ENCODE assay signal across 8 cellular contexts in genomic region chr2:218568190-218569037, GRCh38. TPM values are rescaled to one million over a fixed set of nuclear protein-coding genes. Genes with fewer than 3 reads are reported as not detected.
DNase-seq lines count a peak whose midpoint lies in the region; ATAC-seq and TF ChIP-seq lines count a peak whose summit lies in the region.

A gene with protein sequence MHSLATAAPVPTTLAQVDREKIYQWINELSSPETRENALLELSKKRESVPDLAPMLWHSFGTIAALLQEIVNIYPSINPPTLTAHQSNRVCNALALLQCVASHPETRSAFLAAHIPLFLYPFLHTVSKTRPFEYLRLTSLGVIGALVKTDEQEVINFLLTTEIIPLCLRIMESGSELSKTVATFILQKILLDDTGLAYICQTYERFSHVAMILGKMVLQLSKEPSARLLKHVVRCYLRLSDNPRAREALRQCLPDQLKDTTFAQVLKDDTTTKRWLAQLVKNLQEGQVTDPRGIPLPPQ (plus strand): TSS chr2:218568839. CDS start chr2:218568955, 116 bp downstream.
A gene with protein sequence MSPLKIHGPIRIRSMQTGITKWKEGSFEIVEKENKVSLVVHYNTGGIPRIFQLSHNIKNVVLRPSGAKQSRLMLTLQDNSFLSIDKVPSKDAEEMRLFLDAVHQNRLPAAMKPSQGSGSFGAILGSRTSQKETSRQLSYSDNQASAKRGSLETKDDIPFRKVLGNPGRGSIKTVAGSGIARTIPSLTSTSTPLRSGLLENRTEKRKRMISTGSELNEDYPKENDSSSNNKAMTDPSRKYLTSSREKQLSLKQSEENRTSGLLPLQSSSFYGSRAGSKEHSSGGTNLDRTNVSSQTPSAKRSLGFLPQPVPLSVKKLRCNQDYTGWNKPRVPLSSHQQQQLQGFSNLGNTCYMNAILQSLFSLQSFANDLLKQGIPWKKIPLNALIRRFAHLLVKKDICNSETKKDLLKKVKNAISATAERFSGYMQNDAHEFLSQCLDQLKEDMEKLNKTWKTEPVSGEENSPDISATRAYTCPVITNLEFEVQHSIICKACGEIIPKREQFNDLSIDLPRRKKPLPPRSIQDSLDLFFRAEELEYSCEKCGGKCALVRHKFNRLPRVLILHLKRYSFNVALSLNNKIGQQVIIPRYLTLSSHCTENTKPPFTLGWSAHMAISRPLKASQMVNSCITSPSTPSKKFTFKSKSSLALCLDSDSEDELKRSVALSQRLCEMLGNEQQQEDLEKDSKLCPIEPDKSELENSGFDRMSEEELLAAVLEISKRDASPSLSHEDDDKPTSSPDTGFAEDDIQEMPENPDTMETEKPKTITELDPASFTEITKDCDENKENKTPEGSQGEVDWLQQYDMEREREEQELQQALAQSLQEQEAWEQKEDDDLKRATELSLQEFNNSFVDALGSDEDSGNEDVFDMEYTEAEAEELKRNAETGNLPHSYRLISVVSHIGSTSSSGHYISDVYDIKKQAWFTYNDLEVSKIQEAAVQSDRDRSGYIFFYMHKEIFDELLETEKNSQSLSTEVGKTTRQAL (minus strand): TSS chr2:218568351. CDS start chr2:218558653, 9,698 bp downstream.

- peak within 1 kb of the TSS; percentile 96 for H3K4me3 ChIP-seq in Jurkat, Clone E6-1 (ENCODE audit: low read length)
- H3K4me3 ChIP-seq in PC-9 (peak within 1 kb of the TSS; percentile 90), epithelial cell of proximal tubule (ENCODE audit: low read depth, low read length) (peak within 1 kb of the TSS; percentile 77), mucosa of rectum (ENCODE audit: low read length in 2 of 2) (peak within 1 kb of the TSS; percentile 86 to 94)

- peaks cover 82% of the 10 kb centered on the region for H3K79me2 ChIP-seq in PC-9 (ENCODE audit: low read depth)

- H3K4me1 ChIP-seq in PC-9 (replicated peaks; ENCODE audit: insufficient read depth) (peaks cover 29% of the 10 kb centered on the region), mucosa of rectum (ENCODE audit: control insufficient read depth in 2 of 2, insufficient read depth in 2 of 2, low read length in 2 of 2) (peaks cover 23 to 28% of the 10 kb centered on the region in 2 donors)

- no peak for TF ChIP-seq CTCF in PC-9 (conservative IDR thresholded peaks at IDR 0.05)
- no peak for TF ChIP-seq CTCF in epithelial cell of proximal tubule (conservative IDR thresholded peaks at IDR 0.05; ENCODE audit: low read depth, low read length)

- peaks cover 12% of the 10 kb centered on the region for H3F3A ChIP-seq in PC-9 (ENCODE audit: insufficient read depth, low read depth)

- H4K20me1 ChIP-seq in PC-9 (ENCODE audit: insufficient read depth): peaks cover 18% of the 10 kb centered on the region; the same call in 1 of the 2 replicates

- peaks cover 17% of the 10 kb centered on the region; the same call in 1 of the 2 replicates for H3K36me3 ChIP-seq in PC-9 (ENCODE audit: low read depth)
- peaks cover 3 to 5% of the 10 kb centered on the region in 2 donors for H3K36me3 ChIP-seq in mucosa of rectum (ENCODE audit: control insufficient read depth in 2 of 2, insufficient read depth in 2 of 2, low read length in 2 of 2)

- H3K27me3 ChIP-seq in PC-9 (ENCODE audit: insufficient read depth, low read depth) (no peaks in the 10 kb centered on the region), mucosa of rectum (ENCODE audit: control insufficient read depth in 2 of 2, insufficient read depth in 2 of 2, low read length in 2 of 2) (no peaks in the 10 kb centered on the region)

- no peaks in the 10 kb centered on the region for H3K9me2 ChIP-seq in PC-9 (ENCODE audit: insufficient read depth)

- H3K27ac ChIP-seq in PC-9 (peak within 1 kb of the TSS; percentile 81), mucosa of rectum (ENCODE audit: low read depth in 2 of 2, low read length in 2 of 2) (peak within 1 kb of the TSS; percentile 92 to 96)

- intact Hi-C loops in PC-9 (cut with micrococcal nuclease; ENCODE audit: unreplicated experiment): loop anchor here (1.0 to 5.0 kb wide), 4 partner anchors 90 to 281 kb away; partner anchors contain the start of genes BCS1L, TMBIM1 and ZNF142

- no peaks in the 10 kb centered on the region for H3K9me3 ChIP-seq in PC-9 (ENCODE audit: insufficient read depth, low read depth)
- H3K9me3 ChIP-seq in mucosa of rectum (ENCODE audit: control insufficient read depth in 2 of 2, low read length in 2 of 2): no peaks in the 10 kb centered on the region

- CTCF ChIA-PET in PC-9 (lab: Charles Lee): no interaction called here

- peak within 1 kb of the TSS; percentile 88 for H3K9ac ChIP-seq in mucosa of rectum (ENCODE audit: low read depth in 1 of 2, low read length in 2 of 2)

- no TSS peak for BruUV-seq in PC-9 (replicated peaks; lab: Mats Ljungman, UMichigan)

- POLR2A ChIA-PET in PC-9 (lab: Charles Lee; ENCODE audit: unreplicated experiment): interaction anchor here (0.6 kb wide), 1 partner anchor 159 kb away, joined by 5 read pairs; no protein-coding TSS in a partner anchor

- peak; percentile 72 for ATAC-seq in GM21619 (IDR thresholded peaks at IDR 0.05; ENCODE audit: unreplicated experiment)

- peak within 1 kb of the TSS; percentile 97 for H2AFZ ChIP-seq in PC-9

- peak; percentile 97 for DNase-seq in DMS153 (lab: John Stamatoyannopoulos, UW)
- peak; percentile 97 for DNase-seq in Jurkat, Clone E6-1 (ENCODE audit: low read depth, low spot score)
- peak; percentile 91 to 99 for DNase-seq in PC-9
- DNase-seq in activated T-cell treated with anti-CD3 and anti-CD28 coated beads, Interleukin-2, amount 50 U/mL, for 1 hour: peak; percentile 100
- peak; percentile 68 for DNase-seq in epithelial cell of proximal tubule (ENCODE audit: low read depth)
- DNase-seq in stimulated activated CD8-positive, alpha-beta memory T cell treated with anti-CD3 and anti-CD28 coated beads, Interleukin-4, amount 100 ng/mL, for 48 hours: peak; percentile 100

- H3K4me2 ChIP-seq in PC-9: peak within 1 kb of the TSS; percentile 99

RNA-seq across cellular contexts. Expression of the first gene that starts in this region (rescaled TPM):
- polyA plus RNA-seq in Jurkat, Clone E6-1 (2012; ENCODE audit: insufficient read depth, insufficient read length): 76.6 TPM
- total RNA-seq in PC-9 (2021) (45.8 and 46.0 TPM in 2 replicates), epithelial cell of proximal tubule (56.8 and 71.0 TPM in 2 replicates)

RNA-seq across cellular contexts. Expression of the second gene that starts in this region (rescaled TPM):
- 10.0 TPM for polyA plus RNA-seq in Jurkat, Clone E6-1 (2012; ENCODE audit: insufficient read depth, insufficient read length)
- total RNA-seq in PC-9 (2021) (13.1 and 15.4 TPM in 2 replicates), epithelial cell of proximal tubule (6.8 and 14.9 TPM in 2 replicates)

Comparison
In these comparisons a context has a peak if more than half of its experiments do, and no peak if none do; other contexts are left out.
1. Peak in every context shown above with its lines: DNase-seq, ATAC-seq, H3K4me3 ChIP-seq and H3K27ac ChIP-seq.